In the genomic region with DNA sequence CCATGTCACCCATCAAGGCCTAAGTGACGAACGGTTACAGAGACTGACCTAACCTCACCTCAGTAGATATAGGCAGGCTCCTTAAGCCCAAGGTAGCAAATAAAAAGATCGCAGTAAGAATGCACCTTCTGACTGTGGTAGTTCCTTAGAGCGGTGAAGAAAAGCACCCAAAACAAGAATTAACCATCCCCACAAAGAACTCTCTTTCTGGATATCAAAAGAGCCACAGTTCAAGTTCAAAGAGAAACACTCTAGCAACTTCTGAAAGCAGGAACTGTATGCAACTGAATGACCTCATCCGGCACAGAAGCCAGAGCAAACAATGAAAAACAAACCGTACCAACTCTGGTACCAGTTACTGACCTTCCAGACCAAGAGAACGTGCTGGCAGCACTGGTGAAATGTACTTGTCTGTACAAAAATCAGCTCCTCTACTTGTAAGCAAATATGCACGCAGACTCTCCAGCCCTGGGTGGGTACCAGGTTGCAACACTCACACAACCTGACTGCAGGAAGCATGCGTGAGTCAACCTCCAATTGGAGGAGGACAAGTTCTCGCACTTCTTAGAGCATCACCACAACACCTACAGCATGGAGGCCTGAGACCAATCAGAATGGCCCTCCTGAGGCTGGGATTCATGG, we compare ENCODE assay signal across 1 cellular context.
TF ChIP-seq lines count a peak whose summit lies in the region.

No MANE protein-coding gene starts in this region.

TF ChIP-seq in SK-N-SH, 30 proteins besides CTCF, POLR2A, EP300 and RAD21 (continued from another document):
- TF ChIP-seq SIN3A (IDR thresholded peaks at IDR 0.05; ENCODE audit: borderline replicate concordance, low read depth, low read length) = no peak
- TF ChIP-seq EZH2phosphoT487 (IDR thresholded peaks at IDR 0.05; ENCODE audit: borderline replicate concordance, low read depth) = no peak
- TF ChIP-seq, protein P1, sequence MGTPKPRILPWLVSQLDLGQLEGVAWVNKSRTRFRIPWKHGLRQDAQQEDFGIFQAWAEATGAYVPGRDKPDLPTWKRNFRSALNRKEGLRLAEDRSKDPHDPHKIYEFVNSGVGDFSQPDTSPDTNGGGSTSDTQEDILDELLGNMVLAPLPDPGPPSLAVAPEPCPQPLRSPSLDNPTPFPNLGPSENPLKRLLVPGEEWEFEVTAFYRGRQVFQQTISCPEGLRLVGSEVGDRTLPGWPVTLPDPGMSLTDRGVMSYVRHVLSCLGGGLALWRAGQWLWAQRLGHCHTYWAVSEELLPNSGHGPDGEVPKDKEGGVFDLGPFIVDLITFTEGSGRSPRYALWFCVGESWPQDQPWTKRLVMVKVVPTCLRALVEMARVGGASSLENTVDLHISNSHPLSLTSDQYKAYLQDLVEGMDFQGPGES (IDR thresholded peaks at IDR 0.05; ENCODE audit: low read depth, low read length) = no peak
- TF ChIP-seq FOSL2 (IDR thresholded peaks at IDR 0.05; ENCODE audit: borderline replicate concordance, low read depth) = no peak
- no peak for TF ChIP-seq MAX (IDR thresholded peaks at IDR 0.05; ENCODE audit: low read depth)
- no peak for TF ChIP-seq USF1 (IDR thresholded peaks at IDR 0.05; ENCODE audit: borderline replicate concordance, low read depth)
- no peak for TF ChIP-seq MEF2A (IDR thresholded peaks at IDR 0.05; ENCODE audit: borderline replicate concordance, low read depth)
- no peak for TF ChIP-seq TCF12 (IDR thresholded peaks at IDR 0.05)
